In genomic region chr14:63578300-63578699, GRCh38 we compare ENCODE assay signal across 20 cellular contexts. TPM values are rescaled to one million over a fixed set of nuclear protein-coding genes. Genes with fewer than 3 reads are reported as not detected.
A peak's percentile ranks its signal among the peaks of the same experiment; 100 is the strongest.
DNase-seq lines count a peak whose midpoint lies in the region; TF ChIP-seq lines count a peak whose summit lies in the region.
"Had no signal": no experiment of that assay in that cellular context is flagged by ENCODE, and none has a peak within 500 bp of the region (broad histone marks: within the 10 kb centered on the region; RNA-seq: fewer than 3 reads in every experiment).

No MANE protein-coding gene starts in this region.

- H3K79me2 ChIP-seq in osteoblast (ENCODE audit: insufficient read depth, low read length): no peaks in the 10 kb centered on the region

- no peak overlapping the region for H3K4me2 ChIP-seq in osteoblast (ENCODE audit: insufficient read depth, low read length)

- H2AFZ ChIP-seq in osteoblast (ENCODE audit: low read length): no peak overlapping the region

- DNase-seq in GM03348 (ENCODE audit: low spot score) (peak; percentile 41), RWPE1 (ENCODE audit: low spot score) (peak; percentile 8), epithelial cell of prostate (ENCODE audit: low read depth, low spot score) (peak; percentile 16), osteoblast (ENCODE audit: insufficient read length, low spot score, missing footprints) (peak; percentile 41), mucosa of gallbladder (ENCODE audit: low spot score) (no peak), cerebellum (ENCODE audit: low spot score) (no peak), SK-N-DZ (ENCODE audit: low spot score) (no peak)
- DNase-seq: C1 segment of cervical spinal cord; CD8-positive, alpha-beta T cell; DND-41; KBM-7; NCI-H1092; NCI-H1436; NCI-H2029; NCI-H2171; NCI-H345; NCI-H524; NCI-H774; Peyer's patch had no signal

- no peaks in the 10 kb centered on the region for H3K27me3 ChIP-seq in osteoblast (ENCODE audit: insufficient read depth, low read length)
- H3K27me3 ChIP-seq: Peyer's patch had no signal

- CTCF ChIA-PET in RWPE1 (lab: Yijun Ruan, JAX): interaction anchor here (0.6 to 1.0 kb wide), 3 partner anchors 9 to 205 kb away, joined by 4 to 7 read pairs (median 5); no protein-coding TSS in a partner anchor

- TF ChIP-seq CTCF in RWPE1 (conservative IDR thresholded peaks at IDR 0.05; ENCODE audit: low read depth) (no peak), osteoblast (IDR thresholded peaks at IDR 0.05; ENCODE audit: extremely low read depth, low read depth, low read length) (no peak)

- H3K9me3 ChIP-seq in osteoblast (ENCODE audit: low read depth, low read length): no peaks in the 10 kb centered on the region
- H3K9me3 ChIP-seq: HAP-1, Peyer's patch had no signal

- H4K20me1 ChIP-seq in osteoblast (ENCODE audit: insufficient read depth, low read length): no peaks in the 10 kb centered on the region

- no peaks in the 10 kb centered on the region for H3K4me1 ChIP-seq in osteoblast (ENCODE audit: insufficient read depth, low read length)
- H3K4me1 ChIP-seq: HAP-1, Peyer's patch had no signal

- no peaks in the 10 kb centered on the region for H3K36me3 ChIP-seq in osteoblast (ENCODE audit: insufficient read depth, low read length)
- H3K36me3 ChIP-seq: HAP-1, Peyer's patch had no signal

- H3K27ac ChIP-seq in RWPE1: no peak overlapping the region
- H3K27ac ChIP-seq in epithelial cell of prostate: peak overlapping the region; percentile 54
- H3K27ac ChIP-seq in osteoblast (ENCODE audit: low read depth, low read length): no peak overlapping the region
- H3K27ac ChIP-seq: Peyer's patch had no signal

- no peak overlapping the region for H3K4me3 ChIP-seq in osteoblast (ENCODE audit: insufficient read depth, low read length)
- H3K4me3 ChIP-seq: HAP-1, Peyer's patch had no signal

- POLR2A ChIA-PET in RWPE1 (lab: Yijun Ruan, JAX; ENCODE audit: low non-redundant PET): no interaction called here

RNA-seq across cellular contexts. Expression of gene PPP2R5E, which starts 35.1 kb away (rescaled TPM):
- total RNA-seq in osteoblast: 25.6 and 29.3 TPM in 2 replicates
- total RNA-seq in mucosa of gallbladder: 41.9 TPM
- total RNA-seq in cerebellum: 40.6 TPM
- polyA plus RNA-seq in SK-N-DZ (2014; cell fraction: cytosol; rRNA removed): 20.7 and 26.2 TPM in 2 replicates
- 14.0 and 14.2 TPM in 2 replicates for polyA plus RNA-seq in SK-N-DZ (2014; cell fraction: nucleus; rRNA removed)

Comparison
In these comparisons a context has a peak if more than half of its experiments do, and no peak if none do; other contexts are left out.
1. DNase-seq: peak in GM03348 (single experiment), RWPE1 (single experiment), epithelial cell of prostate (single experiment) and osteoblast (single experiment); none in mucosa of gallbladder (single experiment), cerebellum (single experiment) and SK-N-DZ (single experiment).